Comparison of ENCODE assay signal across 31 cellular contexts in the genomic region with DNA sequence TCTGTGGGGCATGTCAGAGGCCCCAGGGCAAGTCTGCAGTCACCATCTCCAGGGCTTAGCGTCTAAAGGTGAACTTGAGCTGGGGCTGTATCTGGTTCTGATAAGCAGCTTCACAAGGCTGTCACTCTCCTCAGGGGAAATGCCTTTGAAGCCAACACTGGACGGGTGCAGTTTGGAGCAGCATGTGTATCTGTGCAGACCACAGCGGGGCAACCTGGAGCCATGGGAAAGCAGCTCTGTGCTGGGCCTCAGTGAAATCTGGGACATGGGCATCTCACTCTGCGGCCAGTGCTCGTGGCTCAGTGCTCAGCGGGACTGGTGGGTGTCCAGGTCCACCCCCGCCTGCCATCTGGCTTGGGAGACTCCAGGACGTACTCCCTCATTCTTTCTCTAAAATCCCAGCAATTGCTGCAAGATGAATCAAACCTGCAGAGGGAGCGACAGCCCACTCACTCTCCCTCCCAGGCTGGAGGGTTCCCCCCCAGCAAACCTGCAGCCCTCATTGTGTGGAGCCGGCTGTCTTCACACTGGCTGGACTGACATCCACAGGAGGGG.
DNase-seq lines count a peak whose midpoint lies in the region; ATAC-seq and TF ChIP-seq lines count a peak whose summit lies in the region.
"Had no signal": no experiment of that assay in that cellular context is flagged by ENCODE, and none has a peak within 500 bp of the region (broad histone marks: within the 10 kb centered on the region; RNA-seq: fewer than 3 reads in every experiment).

No MANE protein-coding gene starts in this region.

- intact Hi-C loops in left ventricle myocardium superior (cut with micrococcal nuclease) (no loop called here), left ventricle myocardium inferior (cut with micrococcal nuclease) (no loop called here), lower lobe of right lung (cut with DNase I) (no loop called here)

- peak; percentile 55 for ATAC-seq in left ventricle myocardium superior
- no peak for ATAC-seq in lower lobe of right lung
- ATAC-seq: activated CD4-positive, alpha-beta T cell treated with anti-CD3 and anti-CD28 coated beads for 36 hours; activated CD8-positive, alpha-beta T cell treated with anti-CD3 and anti-CD28 coated beads for 36 hours; body of pancreas; psoas muscle had no signal

- TF ChIP-seq CTCF in left ventricle myocardium inferior (IDR thresholded peaks at IDR 0.05; ENCODE audit: borderline replicate concordance) (no peak), lower lobe of right lung (IDR thresholded peaks at IDR 0.05) (no peak)

- no peak overlapping the region for H3K27ac ChIP-seq in left ventricle myocardium inferior (replicated peaks)
- no peak overlapping the region for H3K27ac ChIP-seq in lower lobe of right lung
- H3K27ac ChIP-seq: adrenal gland, body of pancreas, HL-60, neutrophil, psoas muscle, sigmoid colon, tibial nerve had no signal

- no peaks in the 10 kb centered on the region for H3K36me3 ChIP-seq in left ventricle myocardium inferior
- H3K36me3 ChIP-seq in lower lobe of right lung, result no peaks in the 10 kb centered on the region
- H3K36me3 ChIP-seq: adrenal gland, BE2C, neutrophil, sigmoid colon, tibial nerve had no signal

- H3K27me3 ChIP-seq in left ventricle myocardium inferior (ENCODE audit: low read depth) (no peaks in the 10 kb centered on the region), lower lobe of right lung (ENCODE audit: low read depth) (no peaks in the 10 kb centered on the region)
- H3K27me3 ChIP-seq: adrenal gland, BE2C, body of pancreas, sigmoid colon, tibial nerve had no signal

- DNase-seq in left ventricle myocardium superior (no peak), left ventricle myocardium inferior (no peak), cerebellar cortex (ENCODE audit: low spot score) (peak; percentile 82), lower lobe of right lung (peak; percentile 36), NCI-H1436 (lab: John Stamatoyannopoulos, UW) (no peak), OCI-M1 (lab: John Stamatoyannopoulos, UW) (no peak), D341Med (ENCODE audit: low spot score) (no peak)
- DNase-seq: ACHN; activated CD4-positive, alpha-beta T cell treated with anti-CD3 and anti-CD28 coated beads for 36 hours; activated CD8-positive, alpha-beta memory T cell treated with anti-CD3 and anti-CD28 coated beads, Interleukin-2, amount 50 U/mL, for 48 hours; activated CD8-positive, alpha-beta T cell treated with anti-CD3 and anti-CD28 coated beads for 36 hours; activated naive CD4-positive, alpha-beta T cell treated with Interleukin-2 at 50 U/mL for 16 hours; adrenal gland; BE2C; effector CD4-positive, alpha-beta T cell; glutamatergic neuron; H7; MV-4-11; naive B cell; NCI-H146; NCI-H2171; NCI-H510A treated with DMSO at 0.1 percent for 48 hours; NK-92 treated with Interleukin-12 subunit alpha and Interleukin-12 subunit beta, amount 100 ng/mL, for 24 hours; SHP77; sigmoid colon; stimulated activated CD4-positive, alpha-beta T cell treated with anti-CD3 and anti-CD28 coated beads, Interleukin-4, amount 100 ng/mL, for 24 hours had no signal

- H3K4me3 ChIP-seq in left ventricle myocardium inferior (no peak overlapping the region), lower lobe of right lung (no peak overlapping the region)
- H3K4me3 ChIP-seq: adrenal gland, body of pancreas, psoas muscle, sigmoid colon, tibial nerve had no signal

- no peaks in the 10 kb centered on the region for H3K9me3 ChIP-seq in left ventricle myocardium inferior (replicated peaks)
- no peaks in the 10 kb centered on the region for H3K9me3 ChIP-seq in lower lobe of right lung
- H3K9me3 ChIP-seq: adrenal gland, BE2C, body of pancreas, neutrophil, psoas muscle, sigmoid colon, tibial nerve had no signal

- no peaks in the 10 kb centered on the region for H3K4me1 ChIP-seq in left ventricle myocardium inferior
- no peaks in the 10 kb centered on the region for H3K4me1 ChIP-seq in lower lobe of right lung
- H3K4me1 ChIP-seq: adrenal gland, psoas muscle, sigmoid colon had no signal

Comparison
In these comparisons a context has a peak if more than half of its experiments do, and no peak if none do; other contexts are left out.
1. DNase-seq: peak in cerebellar cortex (single experiment) and lower lobe of right lung (single experiment); none in left ventricle myocardium superior (single experiment), left ventricle myocardium inferior (single experiment), NCI-H1436 (single experiment), OCI-M1 (single experiment) and D341Med (single experiment).